ENCODE assay signal across 4 cellular contexts in the genomic region with DNA sequence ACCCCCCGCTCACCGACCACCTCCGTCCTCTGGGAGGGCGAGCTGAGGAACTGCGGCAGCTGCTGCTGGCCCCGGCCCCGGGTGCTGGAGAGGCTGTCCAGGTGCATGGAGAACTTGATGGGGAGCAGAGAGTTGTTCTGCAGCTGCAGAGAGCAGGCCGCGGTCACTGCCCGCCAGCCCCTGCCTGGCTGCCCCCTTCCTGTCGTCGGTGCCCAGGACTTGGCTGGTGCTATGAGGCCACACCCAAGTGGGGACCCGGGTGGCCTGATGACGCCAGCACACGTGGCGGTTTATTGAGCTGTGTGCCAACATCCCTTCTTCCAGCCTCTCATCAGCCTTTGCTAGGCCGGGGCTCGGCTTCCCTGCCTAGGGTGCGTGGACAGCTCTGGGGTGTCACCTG.
A peak's percentile ranks its signal among the peaks of the same experiment; 100 is the strongest.
TF ChIP-seq lines count a peak whose summit lies in the region.

No MANE protein-coding gene starts in this region.

TF ChIP-seq in SK-N-SH, 30 proteins besides CTCF, POLR2A, EP300 and RAD21:
- TF ChIP-seq MXI1 (IDR thresholded peaks at IDR 0.05; ENCODE audit: low read depth, low read length), result no peak
- no peak for TF ChIP-seq POLR2AphosphoS5 (IDR thresholded peaks at IDR 0.05; ENCODE audit: low read depth, low read length)
- no peak for TF ChIP-seq GABPA (IDR thresholded peaks at IDR 0.05; ENCODE audit: low read depth)
- no peak for TF ChIP-seq CHD2 (IDR thresholded peaks at IDR 0.05; ENCODE audit: low read length, partially characterized antibody)
- no peak for TF ChIP-seq TAF1 (IDR thresholded peaks at IDR 0.05; ENCODE audit: borderline replicate concordance, low read depth, low read length)
- TF ChIP-seq, protein P1, sequence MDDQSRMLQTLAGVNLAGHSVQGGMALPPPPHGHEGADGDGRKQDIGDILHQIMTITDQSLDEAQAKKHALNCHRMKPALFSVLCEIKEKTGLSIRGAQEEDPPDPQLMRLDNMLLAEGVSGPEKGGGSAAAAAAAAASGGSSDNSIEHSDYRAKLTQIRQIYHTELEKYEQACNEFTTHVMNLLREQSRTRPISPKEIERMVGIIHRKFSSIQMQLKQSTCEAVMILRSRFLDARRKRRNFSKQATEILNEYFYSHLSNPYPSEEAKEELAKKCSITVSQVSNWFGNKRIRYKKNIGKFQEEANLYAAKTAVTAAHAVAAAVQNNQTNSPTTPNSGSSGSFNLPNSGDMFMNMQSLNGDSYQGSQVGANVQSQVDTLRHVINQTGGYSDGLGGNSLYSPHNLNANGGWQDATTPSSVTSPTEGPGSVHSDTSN (IDR thresholded peaks at IDR 0.05), result no peak
- TF ChIP-seq, protein P2, sequence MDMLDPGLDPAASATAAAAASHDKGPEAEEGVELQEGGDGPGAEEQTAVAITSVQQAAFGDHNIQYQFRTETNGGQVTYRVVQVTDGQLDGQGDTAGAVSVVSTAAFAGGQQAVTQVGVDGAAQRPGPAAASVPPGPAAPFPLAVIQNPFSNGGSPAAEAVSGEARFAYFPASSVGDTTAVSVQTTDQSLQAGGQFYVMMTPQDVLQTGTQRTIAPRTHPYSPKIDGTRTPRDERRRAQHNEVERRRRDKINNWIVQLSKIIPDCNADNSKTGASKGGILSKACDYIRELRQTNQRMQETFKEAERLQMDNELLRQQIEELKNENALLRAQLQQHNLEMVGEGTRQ (IDR thresholded peaks at IDR 0.05; ENCODE audit: borderline replicate concordance, low read depth, low read length), result no peak
- TF ChIP-seq EZH2phosphoT487 (IDR thresholded peaks at IDR 0.05; ENCODE audit: borderline replicate concordance, low read depth), result no peak
- no peak for TF ChIP-seq FOXJ3 (CRISPR knock-in tag; IDR thresholded peaks at IDR 0.05)
- no peak for TF ChIP-seq GATA2 (CRISPR knock-in tag; IDR thresholded peaks at IDR 0.05)
- TF ChIP-seq NRF1 (IDR thresholded peaks at IDR 0.05; ENCODE audit: low read depth, low read length), result no peak

TF ChIP-seq in SK-N-SH treated with all-trans-retinoic acid at 6 μM for 48 hours, 23 proteins besides CTCF, POLR2A, EP300 and RAD21:
- TF ChIP-seq SNAI2 (CRISPR knock-in tag; IDR thresholded peaks at IDR 0.05) (no peak), ZFP3 (CRISPR knock-in tag; IDR thresholded peaks at IDR 0.05) (no peak), ZNF565 (CRISPR knock-in tag; conservative IDR thresholded peaks at IDR 0.05; ENCODE audit: low read depth) (no peak)
- TF ChIP-seq, protein P3, sequence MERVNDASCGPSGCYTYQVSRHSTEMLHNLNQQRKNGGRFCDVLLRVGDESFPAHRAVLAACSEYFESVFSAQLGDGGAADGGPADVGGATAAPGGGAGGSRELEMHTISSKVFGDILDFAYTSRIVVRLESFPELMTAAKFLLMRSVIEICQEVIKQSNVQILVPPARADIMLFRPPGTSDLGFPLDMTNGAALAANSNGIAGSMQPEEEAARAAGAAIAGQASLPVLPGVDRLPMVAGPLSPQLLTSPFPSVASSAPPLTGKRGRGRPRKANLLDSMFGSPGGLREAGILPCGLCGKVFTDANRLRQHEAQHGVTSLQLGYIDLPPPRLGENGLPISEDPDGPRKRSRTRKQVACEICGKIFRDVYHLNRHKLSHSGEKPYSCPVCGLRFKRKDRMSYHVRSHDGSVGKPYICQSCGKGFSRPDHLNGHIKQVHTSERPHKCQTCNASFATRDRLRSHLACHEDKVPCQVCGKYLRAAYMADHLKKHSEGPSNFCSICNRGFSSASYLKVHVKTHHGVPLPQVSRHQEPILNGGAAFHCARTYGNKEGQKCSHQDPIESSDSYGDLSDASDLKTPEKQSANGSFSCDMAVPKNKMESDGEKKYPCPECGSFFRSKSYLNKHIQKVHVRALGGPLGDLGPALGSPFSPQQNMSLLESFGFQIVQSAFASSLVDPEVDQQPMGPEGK (CRISPR knock-in tag; IDR thresholded peaks at IDR 0.05; ENCODE audit: borderline replicate concordance), result no peak

TF ChIP-seq in HepG2, 621 proteins besides CTCF, POLR2A, EP300 and RAD21:
- TF ChIP-seq, protein P4, sequence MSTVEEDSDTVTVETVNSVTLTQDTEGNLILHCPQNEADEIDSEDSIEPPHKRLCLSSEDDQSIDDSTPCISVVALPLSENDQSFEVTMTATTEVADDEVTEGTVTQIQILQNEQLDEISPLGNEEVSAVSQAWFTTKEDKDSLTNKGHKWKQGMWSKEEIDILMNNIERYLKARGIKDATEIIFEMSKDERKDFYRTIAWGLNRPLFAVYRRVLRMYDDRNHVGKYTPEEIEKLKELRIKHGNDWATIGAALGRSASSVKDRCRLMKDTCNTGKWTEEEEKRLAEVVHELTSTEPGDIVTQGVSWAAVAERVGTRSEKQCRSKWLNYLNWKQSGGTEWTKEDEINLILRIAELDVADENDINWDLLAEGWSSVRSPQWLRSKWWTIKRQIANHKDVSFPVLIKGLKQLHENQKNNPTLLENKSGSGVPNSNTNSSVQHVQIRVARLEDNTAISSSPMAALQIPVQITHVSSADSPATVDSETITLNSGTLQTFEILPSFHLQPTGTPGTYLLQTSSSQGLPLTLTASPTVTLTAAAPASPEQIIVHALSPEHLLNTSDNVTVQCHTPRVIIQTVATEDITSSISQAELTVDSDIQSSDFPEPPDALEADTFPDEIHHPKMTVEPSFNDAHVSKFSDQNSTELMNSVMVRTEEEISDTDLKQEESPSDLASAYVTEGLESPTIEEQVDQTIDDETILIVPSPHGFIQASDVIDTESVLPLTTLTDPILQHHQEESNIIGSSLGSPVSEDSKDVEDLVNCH (CRISPR knock-in tag; IDR thresholded peaks at IDR 0.05), result no peak
- TF ChIP-seq, protein P5, sequence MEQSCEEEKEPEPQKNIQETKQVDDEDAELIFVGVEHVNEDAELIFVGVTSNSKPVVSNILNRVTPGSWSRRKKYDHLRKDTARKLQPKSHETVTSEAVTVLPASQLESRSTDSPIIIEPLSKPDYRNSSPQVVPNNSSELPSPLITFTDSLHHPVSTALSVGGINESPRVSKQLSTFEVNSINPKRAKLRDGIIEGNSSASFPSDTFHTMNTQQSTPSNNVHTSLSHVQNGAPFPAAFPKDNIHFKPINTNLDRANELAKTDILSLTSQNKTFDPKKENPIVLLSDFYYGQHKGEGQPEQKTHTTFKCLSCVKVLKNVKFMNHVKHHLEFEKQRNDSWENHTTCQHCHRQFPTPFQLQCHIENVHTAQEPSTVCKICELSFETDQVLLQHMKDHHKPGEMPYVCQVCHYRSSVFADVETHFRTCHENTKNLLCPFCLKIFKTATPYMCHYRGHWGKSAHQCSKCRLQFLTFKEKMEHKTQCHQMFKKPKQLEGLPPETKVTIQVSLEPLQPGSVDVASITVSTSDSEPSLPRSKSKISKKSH (CRISPR knock-in tag; IDR thresholded peaks at IDR 0.05; ENCODE audit: borderline replicate concordance), result 0 out of 2 replicates have a peak, but pooled peaks have one; percentile 22
- peak; percentile 22; the same call in 1 of the 2 replicates for TF ChIP-seq SALL1 (CRISPR knock-in tag; IDR thresholded peaks at IDR 0.05)

TF ChIP-seq in GM12891, 5 proteins besides CTCF, POLR2A, EP300 and RAD21:
- TF ChIP-seq PAX5 (IDR thresholded peaks at IDR 0.05; ENCODE audit: insufficient read depth, low read length, severe bottlenecking), result no peak
- TF ChIP-seq SPI1 (IDR thresholded peaks at IDR 0.05; ENCODE audit: low read depth, low read length), result no peak
- no peak for TF ChIP-seq POU2F2 (IDR thresholded peaks at IDR 0.05; ENCODE audit: low read depth, low read length)
- TF ChIP-seq TAF1 (IDR thresholded peaks at IDR 0.05; ENCODE audit: low read depth, low read length), result no peak
- no peak for TF ChIP-seq POLR2AphosphoS5 (IDR thresholded peaks at IDR 0.05; ENCODE audit: low read depth, low read length)
TF ChIP-seq in GM12891: peak in this region for 0.
